Comparison of ENCODE assay signal across 10 cellular contexts in the genomic region with DNA sequence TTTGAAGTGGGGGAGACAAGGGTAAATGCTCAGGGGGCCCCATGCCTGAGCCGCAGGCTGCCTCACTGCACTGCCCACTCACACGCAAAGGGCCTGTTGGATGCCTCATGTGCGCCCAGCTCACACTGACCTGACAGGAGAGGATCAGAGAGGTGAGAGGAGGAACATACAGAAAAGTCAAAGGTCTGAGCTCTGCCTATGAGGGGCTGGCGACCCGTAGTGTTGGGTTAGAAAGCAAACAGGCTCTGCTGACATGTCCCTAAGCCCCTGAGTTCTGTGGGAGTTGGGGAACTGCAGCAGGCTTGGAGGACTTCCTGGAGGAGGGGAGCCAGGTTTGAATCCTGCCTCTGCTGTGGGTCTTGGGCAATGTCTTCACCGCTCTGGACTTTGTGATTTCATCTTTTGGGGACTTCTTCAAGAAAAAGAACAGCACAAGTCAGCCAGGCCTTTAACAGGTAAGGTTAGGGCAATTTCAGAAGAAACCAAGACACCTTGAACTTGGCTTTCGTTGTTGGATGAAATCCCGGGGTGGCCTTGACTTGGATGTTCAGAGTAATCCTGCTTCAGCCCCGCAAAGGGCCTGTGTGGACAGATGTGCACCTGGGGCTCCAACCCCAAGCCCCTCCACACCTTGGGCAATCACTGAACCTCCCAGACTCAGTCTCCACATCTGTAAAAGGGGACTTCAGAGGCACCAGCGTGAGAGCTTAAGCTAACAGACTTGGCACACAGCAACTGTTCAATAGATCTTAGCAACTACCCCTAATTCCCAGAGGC.
DNase-seq lines count a peak whose midpoint lies in the region; TF ChIP-seq lines count a peak whose summit lies in the region.
"Had no signal": no experiment of that assay in that cellular context is flagged by ENCODE, and none has a peak within 500 bp of the region (broad histone marks: within the 10 kb centered on the region; RNA-seq: fewer than 3 reads in every experiment).

No MANE protein-coding gene starts in this region.

- H3K27me3 ChIP-seq in Karpas-422 (ENCODE audit: low read length) (no peaks in the 10 kb centered on the region), muscle layer of colon (ENCODE audit: control insufficient read depth in 1 of 2, insufficient read depth in 2 of 2, low read length in 2 of 2) (no peaks in the 10 kb centered on the region), tibial artery (no peaks in the 10 kb centered on the region)

- TF ChIP-seq CTCF in tibial artery (IDR thresholded peaks at IDR 0.05) (no peak), GM10248 (IDR thresholded peaks at IDR 0.05; ENCODE audit: control extremely low read depth, extremely low read depth, low read depth, missing control alignments) (no peak)

- H3K9ac ChIP-seq in Karpas-422 (ENCODE audit: low read length) (peak overlapping the region; percentile 49), muscle layer of colon (ENCODE audit: low read length) (peak overlapping the region; percentile 15)

- no peak for TF ChIP-seq POLR2A in erythroblast (IDR thresholded peaks at IDR 0.05; ENCODE audit: low read length)

- DNase-seq in Karpas-422 (no peak), caudate nucleus (lab: John Stamatoyannopoulos, UW) (no peak), tibial artery (peak in 1 of 2 donors; percentile 64), GM10248 (ENCODE audit: extremely low spot score) (no peak), head of caudate nucleus (no peak), erythroblast (lab: John Stamatoyannopoulos, UW) (no peak), COLO668 (lab: John Stamatoyannopoulos, UW; ENCODE audit: unreplicated experiment) (no peak)
- DNase-seq: activated CD8-positive, alpha-beta memory T cell treated with anti-CD3 and anti-CD28 coated beads, Interleukin-2, amount 10 ng/mL, durations not matched to agents 7 days and 5 days had no signal

- H4K20me1 ChIP-seq in Karpas-422 (ENCODE audit: insufficient read depth, low read depth, low read length): no peaks in the 10 kb centered on the region

- H3K4me2 ChIP-seq in Karpas-422 (ENCODE audit: low read depth, low read length, poor library complexity, severe bottlenecking): peak overlapping the region; percentile 65

- H3K36me3 ChIP-seq in Karpas-422 (ENCODE audit: insufficient read depth, low read length): no peaks in the 10 kb centered on the region
- H3K36me3 ChIP-seq in muscle layer of colon (ENCODE audit: insufficient read depth, low read length): no peaks in the 10 kb centered on the region
- H3K36me3 ChIP-seq in tibial artery: no peaks in the 10 kb centered on the region

- no peak overlapping the region for H2AFZ ChIP-seq in Karpas-422 (ENCODE audit: low read length)

- no peaks in the 10 kb centered on the region for H3K9me2 ChIP-seq in Karpas-422 (replicated peaks; ENCODE audit: insufficient read depth, low read length)

- intact Hi-C loops in tibial artery (cut with DNase I; ENCODE audit: low total_unique reads): no loop called here
- intact Hi-C loops in head of caudate nucleus (cut with DNase I): loop anchor here (5.0 kb wide), 2 partner anchors 85 to 180 kb away; a partner anchor contains a TSS

- H3K4me3 ChIP-seq in Karpas-422 (ENCODE audit: low read length) (peak overlapping the region; percentile 0; the same call in 1 of the 2 replicates), muscle layer of colon (ENCODE audit: low read depth in 1 of 2, low read length in 2 of 2) (no peak overlapping the region), tibial artery (no peak overlapping the region)

- POLR2A ChIA-PET in GM10248 (lab: Yijun Ruan, JAX): no interaction called here

- no peaks in the 10 kb centered on the region for H3K9me3 ChIP-seq in Karpas-422 (ENCODE audit: low read length)
- no peaks in the 10 kb centered on the region for H3K9me3 ChIP-seq in muscle layer of colon (ENCODE audit: low read length)
- no peaks in the 10 kb centered on the region for H3K9me3 ChIP-seq in tibial artery

- H3K27ac ChIP-seq in Karpas-422 (ENCODE audit: low read length) (peak overlapping the region; percentile 93), caudate nucleus (ENCODE audit: low read depth, low read length) (peak overlapping the region; percentile 52), muscle layer of colon (ENCODE audit: low read depth, low read length) (peak overlapping the region; percentile 96), tibial artery (peak overlapping the region; percentile 76 to 81)
- H3K27ac ChIP-seq: epithelial cell of prostate had no signal

- no peaks in the 10 kb centered on the region for H3K79me2 ChIP-seq in Karpas-422 (ENCODE audit: low read length)

- H3K4me1 ChIP-seq in Karpas-422 (ENCODE audit: low read length) (peaks cover 67% of the 10 kb centered on the region), muscle layer of colon (ENCODE audit: insufficient read depth, low read length) (peaks cover 58% of the 10 kb centered on the region), tibial artery (peaks cover 0 to 26% (median 18%) of the 10 kb centered on the region in 4 donors)

- CTCF ChIA-PET in GM10248 (lab: Yijun Ruan, JAX): interaction anchor here (1.4 to 1.7 kb wide), 2 partner anchors 9 to 11 kb away, joined by 3 to 6 read pairs; no protein-coding TSS in a partner anchor
